24 cellular contexts compared by ENCODE assay signal in genomic region chr10:102963237-102963886, GRCh38. TPM values are rescaled to one million over a fixed set of nuclear protein-coding genes. Genes with fewer than 3 reads are reported as not detected.
DNase-seq lines count a peak whose midpoint lies in the region; ATAC-seq, FAIRE-seq and TF ChIP-seq lines count a peak whose summit lies in the region.
"Had no signal": no experiment of that assay in that cellular context is flagged by ENCODE, and none has a peak within 500 bp of the region (broad histone marks: within the 10 kb centered on the region; RNA-seq: fewer than 3 reads in every experiment).

No MANE protein-coding gene starts in this region.

- no peaks in the 10 kb centered on the region for H3K9me3 ChIP-seq in H1 (ENCODE audit: insufficient read depth in 2 of 2, low read depth in 1 of 2, low read length in 1 of 2)
- H3K9me3 ChIP-seq in pancreas = no peaks in the 10 kb centered on the region

- no peak for TF ChIP-seq EP300 in H1 (IDR thresholded peaks at IDR 0.05; ENCODE audit: borderline replicate concordance in 1 of 2, low read depth in 2 of 2, low read length in 2 of 2)

- H3K9ac ChIP-seq in H1 (replicated peaks in 1 of 4; ENCODE audit: extremely low read depth in 1 of 4, low read depth in 3 of 4, low read length in 3 of 4) = no peak overlapping the region

- no peaks in the 10 kb centered on the region for H3K27me3 ChIP-seq in H1 (replicated peaks in 1 of 4; ENCODE audit: control insufficient read depth in 3 of 4, extremely low read depth in 1 of 4, insufficient read depth in 3 of 4, low read length in 3 of 4)
- no peaks in the 10 kb centered on the region for H3K27me3 ChIP-seq in pancreas

- TF ChIP-seq CTCF in H1 (IDR thresholded peaks at IDR 0.05; ENCODE audit: control extremely low read depth in 1 of 3, insufficient read depth in 1 of 3, low read depth in 1 of 3, low read length in 3 of 3) = no peak
- no peak for TF ChIP-seq CTCF in osteocyte (IDR thresholded peaks at IDR 0.05)
- TF ChIP-seq CTCF in nephron progenitor cell (IDR thresholded peaks at IDR 0.05) = no peak
- no peak for TF ChIP-seq CTCF in pancreas (IDR thresholded peaks at IDR 0.05)

- H2BK12ac ChIP-seq in H1 (ENCODE audit: low read depth, low read length) = no peak overlapping the region

- no peak overlapping the region for H2BK20ac ChIP-seq in H1 (ENCODE audit: low read length)

- H3K27ac ChIP-seq in H1 (ENCODE audit: low read depth, low read length) = no peak overlapping the region
- no peak overlapping the region for H3K27ac ChIP-seq in pancreas
- H3K27ac ChIP-seq: epithelial cell of prostate, PC-9 had no signal

- in situ Hi-C loops in SK-MEL-5 (cut with HindIII; ENCODE audit: low pct_unique_long_range_greater_than_20kb, low sequenced_read_pairs) = no loop called here

- no peaks in the 10 kb centered on the region for H4K20me1 ChIP-seq in H1 (replicated peaks in 1 of 2; ENCODE audit: control insufficient read depth in 1 of 2, insufficient read depth in 2 of 2, low read length in 2 of 2)

- no peaks in the 10 kb centered on the region for H3K36me3 ChIP-seq in H1 (ENCODE audit: control insufficient read depth in 2 of 4, insufficient read depth in 4 of 4, low read length in 3 of 4)
- no peaks in the 10 kb centered on the region for H3K36me3 ChIP-seq in pancreas

- no peak overlapping the region for H3K4me2 ChIP-seq in H1 (ENCODE audit: insufficient read depth in 1 of 2, low read depth in 2 of 2, low read length in 2 of 2)
- H3K4me2 ChIP-seq: PC-9 had no signal

- H4K5ac ChIP-seq in H1 (ENCODE audit: insufficient read length, low read depth, low read length) = no peak overlapping the region

- H3K9me3 Mint-ChIP-seq in osteocyte (ENCODE audit: unreplicated experiment) = no peaks in the 10 kb centered on the region
- no peaks in the 10 kb centered on the region for H3K9me3 Mint-ChIP-seq in nephron progenitor cell
- H3K9me3 Mint-ChIP-seq: activated CD4-positive, alpha-beta memory T cell treated with anti-CD3 and anti-CD28 coated beads for 36 hours; memory B cell; stimulated activated effector memory CD8-positive, alpha-beta T cell treated with anti-CD3 and anti-CD28 coated beads, Interleukin-12 subunit alpha, Interleukin-12 subunit beta, amount 100 ng/mL, for 72 hours had no signal

- H3K4me1 ChIP-seq in H1 (replicated peaks in 1 of 4; ENCODE audit: control insufficient read depth in 3 of 4, insufficient read depth in 4 of 4, low read length in 3 of 4) (no peaks in the 10 kb centered on the region), pancreas (peaks cover 6 to 13% (median 9%) of the 10 kb centered on the region in 3 donors)

- intact Hi-C loops in pancreas (cut with DNase I) = no loop called here

- H3K4ac ChIP-seq in H1 (replicated peaks; ENCODE audit: insufficient read length, low read depth, low read length) = no peak overlapping the region

- no peak for TF ChIP-seq RAD21 in H1 (IDR thresholded peaks at IDR 0.05 in 1 of 2, conservative IDR thresholded peaks at IDR 0.05 in 1 of 2; ENCODE audit: low read depth in 2 of 2, low read length in 2 of 2)

- TF ChIP-seq POLR2A in H1 (IDR thresholded peaks at IDR 0.05; ENCODE audit: control extremely low read depth in 1 of 2, low read depth in 2 of 2, low read length in 2 of 2) = no peak

- H3K36me3 Mint-ChIP-seq in osteocyte (ENCODE audit: unreplicated experiment) (no peaks in the 10 kb centered on the region), nephron progenitor cell (ENCODE audit: low read depth) (no peaks in the 10 kb centered on the region)
- H3K36me3 Mint-ChIP-seq: activated CD4-positive, alpha-beta memory T cell treated with anti-CD3 and anti-CD28 coated beads for 36 hours; stimulated activated effector memory CD8-positive, alpha-beta T cell treated with anti-CD3 and anti-CD28 coated beads, Interleukin-12 subunit alpha, Interleukin-12 subunit beta, amount 100 ng/mL, for 72 hours had no signal

- H2AFZ ChIP-seq in H1 (ENCODE audit: low read length) = no peak overlapping the region
- H2AFZ ChIP-seq: PC-9 had no signal

- peak; percentile 23 for DNase-seq in NCI-H510A treated with DMSO at 0.1 percent for 48 hours (lab: John Stamatoyannopoulos, UW)
- DNase-seq in NCI-H510A (lab: John Stamatoyannopoulos, UW) = no peak
- peak; percentile 22 for DNase-seq in SK-MEL-5 (ENCODE audit: low read depth, low spot score)
- no peak for DNase-seq in H1 (ENCODE audit: low read depth in 1 of 2, low spot score in 2 of 2)
- no peak for DNase-seq in osteocyte (ENCODE audit: extremely low spot score, unreplicated experiment)
- DNase-seq in nephron progenitor cell = no peak
- DNase-seq in pancreas = no peak
- no peak for DNase-seq in putamen (ENCODE audit: low spot score)
- DNase-seq: activated CD4-positive, alpha-beta memory T cell treated with anti-CD3 and anti-CD28 coated beads for 36 hours; activated CD4-positive, CD25-positive, alpha-beta regulatory T cell; activated T-cell treated with anti-CD3 and anti-CD28 coated beads for 4 hours; amniotic stem cell; caudate nucleus; NCI-H1417 treated with DMSO at 0.1 percent for 48 hours; NCI-H69; occipital lobe; PC-9; T-helper 2 cell had no signal

- H3K4me1 Mint-ChIP-seq in osteocyte (ENCODE audit: unreplicated experiment) (peaks cover 20% of the 10 kb centered on the region), nephron progenitor cell (peaks cover 33% of the 10 kb centered on the region)
- H3K4me1 Mint-ChIP-seq: memory B cell; stimulated activated effector memory CD8-positive, alpha-beta T cell treated with anti-CD3 and anti-CD28 coated beads, Interleukin-12 subunit alpha, Interleukin-12 subunit beta, amount 100 ng/mL, for 72 hours had no signal

- no peak overlapping the region for H2BK120ac ChIP-seq in H1 (replicated peaks; ENCODE audit: low read depth, low read length)

- no peaks in the 10 kb centered on the region for H3K79me1 ChIP-seq in H1 (ENCODE audit: low read depth, low read length)

- H2BK15ac ChIP-seq in H1 (ENCODE audit: low read length) = no peak overlapping the region

- H3K79me2 ChIP-seq in H1 (ENCODE audit: control insufficient read depth in 1 of 2, insufficient read depth in 2 of 2, low read length in 2 of 2) = no peaks in the 10 kb centered on the region; a peak in 1 of 4 replicates

- H3K23me2 ChIP-seq in H1 (ENCODE audit: low read depth, low read length) = no peaks in the 10 kb centered on the region

- H3K27ac Mint-ChIP-seq in osteocyte (ENCODE audit: unreplicated experiment) (peak overlapping the region; percentile 51), nephron progenitor cell (no peak overlapping the region)
- H3K27ac Mint-ChIP-seq: activated CD4-positive, alpha-beta memory T cell treated with anti-CD3 and anti-CD28 coated beads for 36 hours; memory B cell; stimulated activated effector memory CD8-positive, alpha-beta T cell treated with anti-CD3 and anti-CD28 coated beads, Interleukin-12 subunit alpha, Interleukin-12 subunit beta, amount 100 ng/mL, for 72 hours had no signal

- no peak overlapping the region for H4K91ac ChIP-seq in H1 (replicated peaks; ENCODE audit: insufficient read length, low read length)

- H3K4me3 Mint-ChIP-seq in osteocyte (ENCODE audit: unreplicated experiment) (no peak overlapping the region), nephron progenitor cell (no peak overlapping the region)
- H3K4me3 Mint-ChIP-seq: activated CD4-positive, alpha-beta memory T cell treated with anti-CD3 and anti-CD28 coated beads for 36 hours; memory B cell; stimulated activated effector memory CD8-positive, alpha-beta T cell treated with anti-CD3 and anti-CD28 coated beads, Interleukin-12 subunit alpha, Interleukin-12 subunit beta, amount 100 ng/mL, for 72 hours had no signal

- no peak overlapping the region for H3K18ac ChIP-seq in H1 (ENCODE audit: extremely low read depth, low read length)

- H3K23ac ChIP-seq in H1 (ENCODE audit: insufficient read length) = no peak overlapping the region

- WGBS in H1 (ENCODE audit: extremely low coverage in 1 of 2, insufficient coverage in 1 of 2, insufficient read length in 1 of 2, insufficient replicate concordance in 2 of 2, low coverage in 1 of 2, low lambda C conversion rate in 2 of 2, missing lambda C conversion rate in 1 of 2), 2 experiments = 90% methylated on average over 5 of the region's 5 CpGs; no CpG with 5 or more reads in 1 of the 2 experiments
- WGBS in pancreas, 2 donors = 59 to 62% methylated on average over 5 of the region's 5 CpGs

- H3K4me3 ChIP-seq in H1 (ENCODE audit: extremely low read depth in 1 of 4, insufficient read depth in 2 of 4, low read depth in 3 of 4, low read length in 4 of 4) = no peak overlapping the region
- no peak overlapping the region for H3K4me3 ChIP-seq in pancreas
- H3K4me3 ChIP-seq: GM12878, PC-9 had no signal

- no peak overlapping the region for H4K8ac ChIP-seq in H1 (ENCODE audit: extremely low read depth, insufficient read depth, low read length)

- ATAC-seq in pancreas = no peak
- ATAC-seq: GM12878; stimulated activated effector memory CD8-positive, alpha-beta T cell treated with anti-CD3 and anti-CD28 coated beads, Interleukin-12 subunit alpha, Interleukin-12 subunit beta, amount 100 ng/mL, for 72 hours had no signal

- FAIRE-seq in H1 (lab: Jason Lieb, UNC) (peak; percentile 13), pancreas (lab: Jason Lieb, UNC) (no peak)
- FAIRE-seq: A204.1, GM12878, HTR-8/SVneo had no signal

- CTCF ChIA-PET in H1 (lab: Charles Lee; ENCODE audit: partially characterized antibody) = no interaction called here

- POLR2A ChIA-PET in H1 (lab: Charles Lee; ENCODE audit: partially characterized antibody) = no interaction called here

- no peak overlapping the region for H2BK5ac ChIP-seq in H1 (ENCODE audit: low read depth, low read length)

- H2AK5ac ChIP-seq in H1 (ENCODE audit: low read depth, low read length) = no peak overlapping the region

- H3K27me3 Mint-ChIP-seq in osteocyte (ENCODE audit: unreplicated experiment) (no peaks in the 10 kb centered on the region), nephron progenitor cell (ENCODE audit: low read depth, poor library complexity) (peaks cover 2% of the 10 kb centered on the region)
- H3K27me3 Mint-ChIP-seq: activated CD4-positive, alpha-beta memory T cell treated with anti-CD3 and anti-CD28 coated beads for 36 hours; memory B cell had no signal

- H3K14ac ChIP-seq in H1 (ENCODE audit: insufficient read length) = no peak overlapping the region

- H3K56ac ChIP-seq in H1 (replicated peaks; ENCODE audit: insufficient read length, low read depth, low read length) = no peak overlapping the region

RNA-seq across cellular contexts. Expression of gene CNNM2, which starts 45.3 kb away (rescaled TPM):
- total RNA-seq in SK-MEL-5 (2014; rRNA removed; shearing (Covaris generic)) = 6.5 and 7.6 TPM in 2 replicates
- 13.0 and 13.6 TPM in 2 replicates for polyA plus RNA-seq in SK-MEL-5 (2015; cell fraction: cytosol; rRNA removed)
- 3.3 and 6.1 TPM in 2 replicates for polyA plus RNA-seq in SK-MEL-5 (2015; cell fraction: nucleus; rRNA removed)
- 20.3 and 23.6 TPM in 2 replicates for total RNA-seq in H1 (2021; fragmentation: NEBNext Ultra II Directional; extraction: Animal tissue kit (Norgen Biotek cat#: 25700))
- polyA plus RNA-seq in H1 (2011; rRNA removed) (7.3 and 13.7 TPM in 2 replicates), pancreas (1 to 10 TPM; 2.0 to 2.7 TPM)
- polyA plus RNA-seq in H1 (2011; cell fraction: cytosol; rRNA removed) = 7.4 TPM
- polyA plus RNA-seq in H1 (2011; cell fraction: nucleus; rRNA removed) = 16.4 TPM
- polyA plus RNA-seq in H1 (2012, experiment 1 of 2) = 11.3 to 13.5 TPM (median 11.4 TPM) in 4 replicates
- 10.5 TPM for polyA plus RNA-seq in H1 (2012, experiment 2 of 2)
- 14.2 TPM for polyA plus RNA-seq in H1 (2013, experiment 1 of 2)
- polyA plus RNA-seq in H1 (2013, experiment 2 of 2) = 14.9 TPM
- 15.6 and 19.5 TPM in 2 replicates for polyA minus RNA-seq in H1 (2011; rRNA and poly(A)+ RNA removed)
- polyA minus RNA-seq in H1 (2011; cell fraction: cytosol; rRNA and poly(A)+ RNA removed) = 16.2 TPM
- 25.8 TPM for polyA minus RNA-seq in H1 (2011; cell fraction: nucleus; rRNA and poly(A)+ RNA removed)
- total RNA-seq in osteocyte (11.7 and 15.1 TPM in 2 replicates), pancreas (1 to 10 TPM; 4.4 to 8.9 (median 6.0) TPM)

Comparison
In these comparisons a context has a peak if more than half of its experiments do, and no peak if none do; other contexts are left out.
1. DNase-seq: peak in NCI-H510A treated with DMSO at 0.1 percent for 48 hours (single experiment) and SK-MEL-5 (single experiment); none in NCI-H510A (single experiment), H1 (0 of 2), osteocyte (single experiment), nephron progenitor cell (single experiment), pancreas (0 of 6) and putamen (single experiment).